Comparison of ENCODE assay signal across 12 cellular contexts in the genomic region with DNA sequence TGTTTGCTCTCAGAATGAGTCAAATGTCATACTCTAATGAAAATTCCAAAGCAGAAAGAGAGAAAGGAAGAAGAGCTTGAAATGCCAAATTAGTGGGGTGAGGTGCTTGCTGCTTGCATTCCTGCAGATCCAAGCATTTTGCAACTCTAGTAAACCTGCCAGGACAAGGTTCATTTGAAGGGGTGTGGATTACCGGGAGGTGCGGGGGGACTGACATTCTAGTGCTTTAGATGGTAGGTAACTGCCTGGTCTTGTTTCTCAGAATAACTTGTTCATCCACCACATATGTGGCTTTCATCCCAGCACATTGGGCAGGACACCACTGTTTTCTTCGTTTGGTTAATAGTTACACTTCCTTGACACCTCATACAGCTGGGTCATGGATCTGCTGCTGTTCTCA.
A peak's percentile ranks its signal among the peaks of the same experiment; 100 is the strongest.
DNase-seq lines count a peak whose midpoint lies in the region; ATAC-seq and TF ChIP-seq lines count a peak whose summit lies in the region.
"Had no signal": no experiment of that assay in that cellular context is flagged by ENCODE, and none has a peak within 500 bp of the region (broad histone marks: within the 10 kb centered on the region; RNA-seq: fewer than 3 reads in every experiment).

No MANE protein-coding gene starts in this region.

- no peaks in the 10 kb centered on the region for H3K27me3 ChIP-seq in gastrocnemius medialis

- no peaks in the 10 kb centered on the region for H3K27me3 Mint-ChIP-seq in brain
- H3K27me3 Mint-ChIP-seq: activated naive CD8-positive, alpha-beta T cell treated with anti-CD3 and anti-CD28 coated beads, Interleukin-2, amount 50 U/mL, for 24 hours; stimulated activated naive CD8-positive, alpha-beta T cell treated with anti-CD3 and anti-CD28 coated beads, Interleukin-15, Interleukin-2, amounts not matched to agents 100 ng/mL and 50 ng/mL, for 24 hours had no signal

- peak; percentile 38 to 84 for ATAC-seq in gastrocnemius medialis
- no peak for ATAC-seq in GM21528 (IDR thresholded peaks at IDR 0.05; ENCODE audit: low FRiP score, unreplicated experiment)
- no peak for ATAC-seq in HG02840 (IDR thresholded peaks at IDR 0.05; ENCODE audit: low FRiP score, unreplicated experiment)
- ATAC-seq: activated naive CD8-positive, alpha-beta T cell treated with anti-CD3 and anti-CD28 coated beads, Interleukin-2, amount 50 U/mL, for 24 hours had no signal

- peaks cover 77% of the 10 kb centered on the region for H3K4me1 Mint-ChIP-seq in brain
- H3K4me1 Mint-ChIP-seq: activated naive CD8-positive, alpha-beta T cell treated with anti-CD3 and anti-CD28 coated beads, Interleukin-2, amount 50 U/mL, for 24 hours had no signal

- peak; percentile 11 for DNase-seq in H4 (ENCODE audit: low spot score)
- DNase-seq in iPS-NIHi7 (ENCODE audit: extremely low spot score), result peak; percentile 18
- DNase-seq in gastrocnemius medialis, result peak; percentile 56 to 67
- no peak for DNase-seq in NCI-H748 treated with DMSO at 0.1 percent for 48 hours (lab: John Stamatoyannopoulos, UW)
- no peak for DNase-seq in posterior cingulate gyrus
- DNase-seq: activated naive CD8-positive, alpha-beta T cell treated with anti-CD3 and anti-CD28 coated beads, Interleukin-2, amount 50 U/mL, for 24 hours had no signal

- peaks cover 3% of the 10 kb centered on the region for H3K36me3 Mint-ChIP-seq in brain

- no peaks in the 10 kb centered on the region for H3K9me3 ChIP-seq in gastrocnemius medialis
- H3K9me3 ChIP-seq: HAP-1 had no signal

- no peaks in the 10 kb centered on the region for H3K36me3 ChIP-seq in gastrocnemius medialis
- H3K36me3 ChIP-seq: HAP-1 had no signal

- H3K4me3 Mint-ChIP-seq in brain, result peak overlapping the region in 1 of 5 experiments; percentile 75
- H3K4me3 Mint-ChIP-seq: activated naive CD8-positive, alpha-beta T cell treated with anti-CD3 and anti-CD28 coated beads, Interleukin-2, amount 50 U/mL, for 24 hours; stimulated activated naive CD8-positive, alpha-beta T cell treated with anti-CD3 and anti-CD28 coated beads, Interleukin-15, Interleukin-2, amounts not matched to agents 100 ng/mL and 50 ng/mL, for 24 hours; T-helper 2 cell treated with Interferon-gamma antibody and Interleukin-4, amounts not matched to agents 5 μg/mL and 100 μg/mL, for 36 hours had no signal

- H3K4me3 ChIP-seq in gastrocnemius medialis, result peak overlapping the region in 1 of 4 donors; percentile 17
- H3K4me3 ChIP-seq: HAP-1 had no signal

- TF ChIP-seq CTCF in brain (conservative IDR thresholded peaks at IDR 0.05), result no peak
- no peak for TF ChIP-seq CTCF in gastrocnemius medialis (IDR thresholded peaks at IDR 0.05 in 4 of 5, conservative IDR thresholded peaks at IDR 0.05 in 1 of 5)

- H3K27ac Mint-ChIP-seq in brain, result peak overlapping the region; percentile 54 to 97 (median 79)
- H3K27ac Mint-ChIP-seq: activated naive CD8-positive, alpha-beta T cell treated with anti-CD3 and anti-CD28 coated beads, Interleukin-2, amount 50 U/mL, for 24 hours; stimulated activated naive CD8-positive, alpha-beta T cell treated with anti-CD3 and anti-CD28 coated beads, Interleukin-15, Interleukin-2, amounts not matched to agents 100 ng/mL and 50 ng/mL, for 24 hours; T-helper 2 cell treated with Interferon-gamma antibody and Interleukin-4, amounts not matched to agents 5 μg/mL and 100 μg/mL, for 36 hours had no signal

- TF ChIP-seq POLR2A in gastrocnemius medialis (IDR thresholded peaks at IDR 0.05), result no peak

- no peaks in the 10 kb centered on the region for H3K9me3 Mint-ChIP-seq in brain
- H3K9me3 Mint-ChIP-seq: activated naive CD8-positive, alpha-beta T cell treated with anti-CD3 and anti-CD28 coated beads, Interleukin-2, amount 50 U/mL, for 24 hours; stimulated activated naive CD8-positive, alpha-beta T cell treated with anti-CD3 and anti-CD28 coated beads, Interleukin-15, Interleukin-2, amounts not matched to agents 100 ng/mL and 50 ng/mL, for 24 hours; T-helper 2 cell treated with Interferon-gamma antibody and Interleukin-4, amounts not matched to agents 5 μg/mL and 100 μg/mL, for 36 hours had no signal

- in situ Hi-C loops in gastrocnemius medialis (cut with MboI; ENCODE audit: low sequenced_read_pairs in 4 of 4), result loop anchor here in 2 of 4 donors (10.0 to 25.0 kb wide), 3 partner anchors 399 to 961 kb away; a partner anchor contains a TSS

- H3K4me1 ChIP-seq in gastrocnemius medialis, result peaks cover 50 to 54% of the 10 kb centered on the region in 2 donors

- intact Hi-C loops in gastrocnemius medialis (cut with DNase I; ENCODE audit: low total_unique reads), result loop anchor here (1.0 to 5.0 kb wide), 5 partner anchors 40 to 541 kb away; a partner anchor contains a TSS
- intact Hi-C loops in posterior cingulate gyrus (cut with DNase I), result loop anchor here (5.0 to 10.0 kb wide), 3 partner anchors 39 to 396 kb away; a partner anchor contains a TSS

- H3K27ac ChIP-seq in gastrocnemius medialis, result peak overlapping the region; percentile 64 to 77 (median 72)

Comparison
In these comparisons a context has a peak if more than half of its experiments do, and no peak if none do; other contexts are left out.
1. DNase-seq: peak in H4 (single experiment), iPS-NIHi7 (single experiment) and gastrocnemius medialis (2 of 2); none in NCI-H748 treated with DMSO at 0.1 percent for 48 hours (single experiment) and posterior cingulate gyrus (0 of 10).
2. ATAC-seq: peak in gastrocnemius medialis (2 of 2); none in GM21528 (single experiment) and HG02840 (single experiment).